Comparison of ENCODE assay signal across 18 cellular contexts in the genomic region with DNA sequence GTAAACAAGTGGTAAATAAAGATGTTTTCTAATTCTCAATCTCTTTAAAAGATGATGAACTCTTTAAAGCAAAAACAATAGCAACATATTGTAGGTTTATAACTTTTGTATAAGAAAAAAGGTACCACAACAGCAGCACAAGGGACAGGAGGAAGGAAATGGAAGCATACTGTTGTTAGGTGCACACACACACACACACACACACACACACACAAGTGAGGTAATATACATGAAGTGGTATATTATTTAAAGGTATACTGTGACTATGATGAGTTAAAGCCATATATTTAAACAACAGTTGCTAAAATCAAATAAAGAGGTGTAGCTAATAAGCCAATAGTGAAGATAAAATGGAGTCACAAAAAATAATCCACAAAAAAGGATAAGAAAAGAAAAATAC. TPM values are rescaled to one million over a fixed set of nuclear protein-coding genes. Genes with fewer than 3 reads are reported as not detected.
A peak's percentile ranks its signal among the peaks of the same experiment; 100 is the strongest.
DNase-seq lines count a peak whose midpoint lies in the region; ATAC-seq, FAIRE-seq and TF ChIP-seq lines count a peak whose summit lies in the region.
"Had no signal": no experiment of that assay in that cellular context is flagged by ENCODE, and none has a peak within 500 bp of the region (broad histone marks: within the 10 kb centered on the region; RNA-seq: fewer than 3 reads in every experiment).

No MANE protein-coding gene starts in this region.

- no peaks in the 10 kb centered on the region for H3K27me3 Mint-ChIP-seq in CD4-positive, alpha-beta memory T cell
- no peaks in the 10 kb centered on the region for H3K27me3 Mint-ChIP-seq in central memory CD8-positive, alpha-beta T cell

- H3K4me3 ChIP-seq in CD4-positive, alpha-beta memory T cell (ENCODE audit: low read length in 2 of 2) = no peak overlapping the region
- no peak overlapping the region for H3K4me3 ChIP-seq in testis
- H3K4me3 ChIP-seq: A549, GM12878, GM23248 had no signal

- no peaks in the 10 kb centered on the region for H3K36me3 ChIP-seq in CD4-positive, alpha-beta memory T cell (ENCODE audit: insufficient read depth, low read length)
- H3K36me3 ChIP-seq in testis (ENCODE audit: low read depth, missing control alignments) = no peaks in the 10 kb centered on the region

- peaks cover 3% of the 10 kb centered on the region for H3K4me1 ChIP-seq in CD4-positive, alpha-beta memory T cell (ENCODE audit: insufficient read depth, low read length)
- no peaks in the 10 kb centered on the region for H3K4me1 ChIP-seq in testis
- H3K4me1 ChIP-seq: A549 had no signal

- CTCF ChIA-PET in CD4-positive, alpha-beta memory T cell (lab: Charles Lee; ENCODE audit: partially characterized antibody) = interaction anchor here (0.9 to 3.7 kb wide), 2 partner anchors 7 to 400 kb away, joined by 4 to 18 read pairs; no protein-coding TSS in a partner anchor

- H3K27me3 ChIP-seq in CD4-positive, alpha-beta memory T cell (ENCODE audit: insufficient read depth, low read length) = no peaks in the 10 kb centered on the region
- H3K27me3 ChIP-seq in testis = no peaks in the 10 kb centered on the region

- TF ChIP-seq CTCF in testis (IDR thresholded peaks at IDR 0.05) = no peak
- no peak for TF ChIP-seq CTCF in omental fat pad (IDR thresholded peaks at IDR 0.05)

- no peak for TF ChIP-seq POLR2A in testis (IDR thresholded peaks at IDR 0.05)

- peaks cover 0 to 16% (median 6%) of the 10 kb centered on the region in 4 donors for H3K4me1 Mint-ChIP-seq in CD4-positive, alpha-beta memory T cell
- peaks cover 15% of the 10 kb centered on the region for H3K4me1 Mint-ChIP-seq in central memory CD8-positive, alpha-beta T cell
- H3K4me1 Mint-ChIP-seq: CD14-positive monocyte had no signal

- H3K9me3 ChIP-seq in CD4-positive, alpha-beta memory T cell (ENCODE audit: control insufficient read depth in 1 of 2, low read length in 2 of 2) = no peaks in the 10 kb centered on the region
- no peaks in the 10 kb centered on the region for H3K9me3 ChIP-seq in testis
- H3K9me3 ChIP-seq: A549 had no signal

- DNase-seq in CD4-positive, alpha-beta memory T cell = no peak
- DNase-seq in central memory CD8-positive, alpha-beta T cell (ENCODE audit: low spot score in 2 of 2) = no peak
- DNase-seq in left colon (no peak), testis (no peak), HTR-8/SVneo (ENCODE audit: insufficient read length, low spot score) (no peak), omental fat pad (ENCODE audit: low spot score) (no peak), hepatic stellate cell (ENCODE audit: low spot score) (no peak)
- DNase-seq: DMS79, GM23248 had no signal

- ATAC-seq in central memory CD8-positive, alpha-beta T cell (replicated peaks; ENCODE audit: extremely low read depth, poor library complexity, severe bottlenecking) = no peak
- ATAC-seq in left colon (peak; percentile 58), omental fat pad (ENCODE audit: low FRiP score) (no peak)
- ATAC-seq: A549, GM12878, HCT116 had no signal

- intact Hi-C loops in CD4-positive, alpha-beta memory T cell (cut with micrococcal nuclease) = no loop called here
- intact Hi-C loops in left colon (cut with DNase I, micrococcal nuclease) (no loop called here), testis (cut with DNase I; ENCODE audit: low total_unique reads) (no loop called here)

- FAIRE-seq in A204.1 (lab: Jason Lieb, UNC) (peak; percentile 48), HTR-8/SVneo (lab: Jason Lieb, UNC) (no peak)
- FAIRE-seq: A549, GM12878, GM18507, H54 had no signal

- POLR2A ChIA-PET in CD4-positive, alpha-beta memory T cell (lab: Charles Lee; ENCODE audit: partially characterized antibody) = no interaction called here

- no peak overlapping the region for H3K27ac ChIP-seq in CD4-positive, alpha-beta memory T cell (ENCODE audit: low read depth, low read length)
- H3K27ac ChIP-seq in testis = no peak overlapping the region
- H3K27ac ChIP-seq: A549, GM23248, HL-60 had no signal

- peak overlapping the region in 4 of 7 donors; percentile 31 to 62 (median 50) for H3K27ac Mint-ChIP-seq in CD4-positive, alpha-beta memory T cell
- peak overlapping the region; percentile 58 for H3K27ac Mint-ChIP-seq in central memory CD8-positive, alpha-beta T cell (ENCODE audit: low read depth)
- H3K27ac Mint-ChIP-seq: CD14-positive monocyte had no signal

- H3K9me3 Mint-ChIP-seq in CD4-positive, alpha-beta memory T cell = no peaks in the 10 kb centered on the region
- no peaks in the 10 kb centered on the region for H3K9me3 Mint-ChIP-seq in central memory CD8-positive, alpha-beta T cell
- H3K9me3 Mint-ChIP-seq: CD14-positive monocyte had no signal

- no peak overlapping the region for H3K4me3 Mint-ChIP-seq in CD4-positive, alpha-beta memory T cell
- H3K4me3 Mint-ChIP-seq in central memory CD8-positive, alpha-beta T cell = no peak overlapping the region
- H3K4me3 Mint-ChIP-seq: CD14-positive monocyte had no signal

- H3K36me3 Mint-ChIP-seq in CD4-positive, alpha-beta memory T cell = peaks cover 0 to 4% of the 10 kb centered on the region in 2 donors
- H3K36me3 Mint-ChIP-seq in central memory CD8-positive, alpha-beta T cell (ENCODE audit: insufficient read depth) = peaks cover 6% of the 10 kb centered on the region

RNA-seq across cellular contexts. Expression of gene PPP1R15B, which starts 20.0 kb away (rescaled TPM):
- total RNA-seq in CD4-positive, alpha-beta memory T cell = 10 to 100 TPM; 78.0 to 81.1 TPM
- 10 to 100 TPM; 17.9 to 20.4 TPM for polyA plus RNA-seq in CD4-positive, alpha-beta memory T cell
- total RNA-seq in left colon (10 to 100 TPM; 61.4 to 72.2 TPM), testis (10 to 100 TPM; 40.1 to 42.0 TPM), omental fat pad (100 to 1,000 TPM in 2 of 4 donors, 10 to 100 TPM in 2; 62.3 to 238 (median 124) TPM)
- 22.5 TPM for polyA plus RNA-seq in testis (ENCODE audit: insufficient read depth, low read depth, low replicate concordance)

RNA-seq across cellular contexts. Expression of gene PLEKHA6, which starts 31.9 kb away (rescaled TPM):
- total RNA-seq in CD4-positive, alpha-beta memory T cell = under 1 TPM; 0.52 to 0.89 TPM
- under 1 TPM in 1 of 2 donors, not detected in 1; 0.15 TPM for polyA plus RNA-seq in CD4-positive, alpha-beta memory T cell
- total RNA-seq in left colon (100 to 1,000 TPM; 110 to 131 TPM), testis (10 to 100 TPM in 1 of 2 donors, 1 to 10 TPM in 1; 5.9 to 14.7 TPM), omental fat pad (10 to 100 TPM in 2 of 4 donors, 1 to 10 TPM in 2; 2.9 to 13.1 (median 7.5) TPM)
- polyA plus RNA-seq in testis (ENCODE audit: insufficient read depth, low read depth, low replicate concordance) = 10.0 TPM
- total RNA-seq: G401 had no signal

Comparison
In these comparisons a context has a peak if more than half of its experiments do, and no peak if none do; other contexts are left out.
1. RNA of gene PLEKHA6, which starts 31.9 kb away (total RNA-seq): 110 to 131 TPM in left colon; 5.9 to 14.7 TPM in testis, 2.9 to 13.1 TPM in omental fat pad and 0.52 to 0.89 TPM in CD4-positive, alpha-beta memory T cell; every median in the first group is over 4 times any median in the second.